15 cellular contexts compared by ENCODE assay signal in genomic region chr17:58002558-58002957, GRCh38. TPM values are rescaled to one million over a fixed set of nuclear protein-coding genes. Genes with fewer than 3 reads are reported as not detected.
DNase-seq lines count a peak whose midpoint lies in the region; ATAC-seq, FAIRE-seq and TF ChIP-seq lines count a peak whose summit lies in the region.
"Had no signal": no experiment of that assay in that cellular context is flagged by ENCODE, and none has a peak within 500 bp of the region (broad histone marks: within the 10 kb centered on the region; RNA-seq: fewer than 3 reads in every experiment).

No MANE protein-coding gene starts in this region.

- H3K27me3 ChIP-seq in DND-41 (ENCODE audit: insufficient read depth, low read length, poor library complexity): no peaks in the 10 kb centered on the region
- H3K27me3 ChIP-seq in SK-N-SH (ENCODE audit: insufficient read depth): no peaks in the 10 kb centered on the region
- H3K27me3 ChIP-seq in trophoblast cell (ENCODE audit: insufficient read depth, low read length): no peaks in the 10 kb centered on the region
- H3K27me3 ChIP-seq: SJCRH30 had no signal

- H3K4me2 ChIP-seq in A549 (peak overlapping the region; percentile 89), DND-41 (ENCODE audit: insufficient read depth, low read length) (peak overlapping the region; percentile 84), SK-N-SH (peak overlapping the region; percentile 97), trophoblast cell (ENCODE audit: low read length) (no peak overlapping the region)

- 0 out of 2 replicates have a peak overlapping the region, but pooled peaks have one; percentile 2 for H3K9ac ChIP-seq in DND-41 (ENCODE audit: low read depth, low read length)
- H3K9ac ChIP-seq in SK-N-SH: peak overlapping the region; percentile 1; the same call in 1 of the 2 replicates
- H3K9ac ChIP-seq in trophoblast cell (ENCODE audit: low read length): no peak overlapping the region

- no peak overlapping the region for H4K8ac ChIP-seq in trophoblast cell (ENCODE audit: low read depth, low read length)

- H3K23ac ChIP-seq in trophoblast cell (ENCODE audit: low read length): no peak overlapping the region

- H4K12ac ChIP-seq in trophoblast cell (ENCODE audit: low read depth, low read length): no peak overlapping the region

- no peak overlapping the region for H3K27ac Mint-ChIP-seq in endothelial cell (ENCODE audit: unreplicated experiment)

- no peak overlapping the region for H2BK120ac ChIP-seq in trophoblast cell (ENCODE audit: insufficient read depth, low read length, poor library complexity)

- peak overlapping the region in 1 of 2 experiments; percentile 6; a peak in 1 of 6 replicates for H3K27ac ChIP-seq in A549
- H3K27ac ChIP-seq in DND-41 (ENCODE audit: low read length): no peak overlapping the region
- H3K27ac ChIP-seq in SK-N-SH (ENCODE audit: low read depth in 2 of 2, low read length in 1 of 2): peak overlapping the region in 1 of 2 experiments; percentile 18; a peak in 1 of 4 replicates
- no peak overlapping the region for H3K27ac ChIP-seq in trophoblast cell (ENCODE audit: low read depth, low read length)
- H3K27ac ChIP-seq: C4-2B, SJCRH30 had no signal

- H2BK5ac ChIP-seq in trophoblast cell (ENCODE audit: low read depth, low read length, poor library complexity): no peak overlapping the region

- peaks cover 63% of the 10 kb centered on the region for H3F3A ChIP-seq in SK-N-SH (replicated peaks; ENCODE audit: insufficient read depth)

- H3K9me3 Mint-ChIP-seq in endothelial cell (ENCODE audit: unreplicated experiment): no peaks in the 10 kb centered on the region

- POLR2A ChIA-PET in A549 (lab: Yijun Ruan, JAX): interaction anchor here (0.7 to 1.8 kb wide), 2 partner anchors 55 to 153 kb away, joined by 3 to 8 read pairs; partner anchors contain the start of gene MRPS23
- POLR2A ChIA-PET in SK-N-SH (lab: Yijun Ruan, JAX): no interaction called here

- H3K27me3 Mint-ChIP-seq in endothelial cell (ENCODE audit: unreplicated experiment): peaks cover 8% of the 10 kb centered on the region

- peak overlapping the region; percentile 25 for H3K4me3 Mint-ChIP-seq in endothelial cell (ENCODE audit: unreplicated experiment)

- no peak for DNase-seq in A549 (ENCODE audit: low read depth in 1 of 2, low spot score in 1 of 2)
- no peak for DNase-seq in DND-41
- no peak for DNase-seq in SK-N-SH
- DNase-seq in endothelial cell (ENCODE audit: low spot score): no peak
- DNase-seq in trophoblast cell: no peak
- no peak for DNase-seq in SHP77 (lab: John Stamatoyannopoulos, UW)
- DNase-seq in NK-92 treated with Interleukin-12 subunit alpha and Interleukin-12 subunit beta, amount 100 ng/mL, for 24 hours (lab: John Stamatoyannopoulos, UW): no peak
- DNase-seq in NCI-H2227 treated with DMSO at 0.1 percent for 48 hours (lab: John Stamatoyannopoulos, UW): no peak
- DNase-seq: glutamatergic neuron, NCI-H1930, NCI-H774, right cardiac atrium, SJCRH30 had no signal

- peaks cover 18% of the 10 kb centered on the region for H3K4me1 Mint-ChIP-seq in endothelial cell (ENCODE audit: unreplicated experiment)

- H3K36me3 ChIP-seq in DND-41 (ENCODE audit: insufficient read depth, low read length) (peaks cover 82% of the 10 kb centered on the region), SK-N-SH (replicated peaks in 1 of 2; ENCODE audit: control insufficient read depth in 1 of 2, insufficient read depth in 2 of 2, low read length in 1 of 2) (peaks cover 79 to 82% of the 10 kb centered on the region in 2 experiments), trophoblast cell (ENCODE audit: control insufficient read depth in 1 of 2, insufficient read depth in 2 of 2, low read length in 2 of 2) (peaks cover 10 to 16% of the 10 kb centered on the region in 2 experiments)

- no peak for ATAC-seq in A549
- no peak for ATAC-seq in DND-41 (ENCODE audit: insufficient read depth, low read depth)
- ATAC-seq: right cardiac atrium had no signal

- H4K20me1 ChIP-seq in DND-41 (ENCODE audit: insufficient read depth, low read length) (peaks cover 74% of the 10 kb centered on the region), SK-N-SH (ENCODE audit: insufficient read depth) (peaks cover 65% of the 10 kb centered on the region)

- no peak overlapping the region for H3K4me3 ChIP-seq in A549
- H3K4me3 ChIP-seq in DND-41 (ENCODE audit: low read depth in 1 of 2, low read length in 2 of 2): peak overlapping the region in 1 of 2 experiments; percentile 2; a peak in 1 of 4 replicates
- no peak overlapping the region for H3K4me3 ChIP-seq in SK-N-SH (ENCODE audit: low read depth in 2 of 2, low read length in 1 of 2)
- H3K4me3 ChIP-seq in trophoblast cell (ENCODE audit: low read depth, low read length): no peak overlapping the region
- H3K4me3 ChIP-seq: SJCRH30 had no signal

- H2AK5ac ChIP-seq in trophoblast cell (ENCODE audit: low read length): no peak overlapping the region

- no peak for TF ChIP-seq RAD21 in A549 (conservative IDR thresholded peaks at IDR 0.05 in 1 of 2, IDR thresholded peaks at IDR 0.05 in 1 of 2)
- no peak for TF ChIP-seq RAD21 in SK-N-SH (IDR thresholded peaks at IDR 0.05; ENCODE audit: low read length)

- H3K79me1 ChIP-seq in trophoblast cell (ENCODE audit: low read length): peaks cover 11% of the 10 kb centered on the region

- peaks cover 32% of the 10 kb centered on the region for H3K36me3 Mint-ChIP-seq in endothelial cell (ENCODE audit: low read depth, unreplicated experiment)

- 92% methylated on average over 2 of the region's 2 CpGs for WGBS in A549 (ENCODE audit: missing lambda C conversion rate)
- 97% methylated on average over 2 of the region's 2 CpGs for WGBS in SK-N-SH (ENCODE audit: low lambda C conversion rate)
- no CpG with 5 or more reads among the region's 2 CpGs for WGBS in trophoblast cell (ENCODE audit: extremely low coverage, insufficient coverage, insufficient read length)

- H3K4ac ChIP-seq in trophoblast cell (ENCODE audit: low read depth, low read length): no peak overlapping the region

- H2AFZ ChIP-seq in DND-41 (ENCODE audit: low read depth, low read length) (no peak overlapping the region), SK-N-SH (ENCODE audit: low read depth) (no peak overlapping the region), trophoblast cell (ENCODE audit: insufficient read depth, low read length, poor library complexity) (no peak overlapping the region)

- no peaks in the 10 kb centered on the region for H3K9me2 ChIP-seq in SK-N-SH

- H4K91ac ChIP-seq in trophoblast cell (ENCODE audit: low read depth, low read length): no peak overlapping the region

- H3K9me3 ChIP-seq in A549 (no peaks in the 10 kb centered on the region), DND-41 (ENCODE audit: insufficient read depth, low read length, severe bottlenecking) (no peaks in the 10 kb centered on the region), SK-N-SH (no peaks in the 10 kb centered on the region), trophoblast cell (ENCODE audit: insufficient read depth, low read depth, low read length) (no peaks in the 10 kb centered on the region)
- H3K9me3 ChIP-seq: SJCRH30 had no signal

- TF ChIP-seq POLR2A in A549 (IDR thresholded peaks at IDR 0.05; ENCODE audit: low read length): no peak

- peaks cover 63% of the 10 kb centered on the region for H3K4me1 ChIP-seq in A549
- H3K4me1 ChIP-seq in DND-41 (ENCODE audit: insufficient read depth, low read length): peaks cover 46% of the 10 kb centered on the region
- peaks cover 28 to 31% of the 10 kb centered on the region in 2 experiments for H3K4me1 ChIP-seq in SK-N-SH (ENCODE audit: control insufficient read depth in 1 of 2, insufficient read depth in 2 of 2, low read depth in 1 of 2, low read length in 1 of 2)
- peaks cover 0 to 2% of the 10 kb centered on the region in 2 experiments for H3K4me1 ChIP-seq in trophoblast cell (ENCODE audit: control insufficient read depth in 1 of 2, insufficient read depth in 2 of 2, low read length in 2 of 2)

- H3K14ac ChIP-seq in trophoblast cell (ENCODE audit: low read length): no peak overlapping the region

- no peak for FAIRE-seq in A549 (lab: Jason Lieb, UNC)
- FAIRE-seq: endometrium had no signal

- no peak overlapping the region for H3K18ac ChIP-seq in trophoblast cell (ENCODE audit: low read length)

- no peak overlapping the region for H2BK12ac ChIP-seq in trophoblast cell (ENCODE audit: low read length)

- TF ChIP-seq CTCF in A549 (IDR thresholded peaks at IDR 0.05) (no peak), DND-41 (IDR thresholded peaks at IDR 0.05; ENCODE audit: borderline replicate concordance, extremely low read depth, low read length, poor library complexity, severe bottlenecking) (no peak), SK-N-SH (IDR thresholded peaks at IDR 0.05) (no peak), endothelial cell (IDR thresholded peaks at IDR 0.05; ENCODE audit: unreplicated experiment) (no peak)

- H3K79me2 ChIP-seq in DND-41 (ENCODE audit: insufficient read depth, low read length): peaks cover 55% of the 10 kb centered on the region
- H3K79me2 ChIP-seq in SK-N-SH (ENCODE audit: insufficient read depth): peaks cover 80% of the 10 kb centered on the region
- peaks cover 12% of the 10 kb centered on the region for H3K79me2 ChIP-seq in trophoblast cell (ENCODE audit: control insufficient read depth, insufficient read depth, low read length, poor library complexity)

- TF ChIP-seq EP300 in A549 (IDR thresholded peaks at IDR 0.05) (no peak), SK-N-SH (IDR thresholded peaks at IDR 0.05; ENCODE audit: borderline replicate concordance in 1 of 2, low read depth in 1 of 2, low read length in 1 of 2) (no peak)

- CTCF ChIA-PET in A549 (lab: Yijun Ruan, JAX) (interaction anchor here (0.5 to 26.3 kb wide), 7 partner anchors 8 to 433 kb away, joined by 3 to 1377 read pairs (median 12); partner anchors contain the start of genes CUEDC1 and MRPS23), SK-N-SH (lab: Yijun Ruan, JAX) (interaction anchor here (0.6 to 20.5 kb wide), 12 partner anchors 12 to 740 kb away, joined by 3 to 1002 read pairs (median 4); partner anchors contain the start of genes CUEDC1, DYNLL2, MRPS23 and VEZF1)

RNA-seq across cellular contexts. Expression of gene SRSF1, which starts 4.5 kb away (rescaled TPM):
- polyA plus RNA-seq in A549 (2011; rRNA removed) (332 and 490 TPM in 2 replicates), A549 (2017; fragmentation: RNase III; extraction: RNeasy Plus Mini Kit Qiagen cat#74134 plus additional on column Dnase treatment) (364 to 399 TPM (median 368 TPM) in 3 replicates), SK-N-SH (2012; rRNA removed) (248 and 291 TPM in 2 replicates)
- polyA plus RNA-seq in A549 (2012; cell fraction: cytosol; rRNA removed): 272 and 316 TPM in 2 replicates
- polyA plus RNA-seq in A549 (2012; cell fraction: nucleus; rRNA removed): 597 and 706 TPM in 2 replicates
- polyA minus RNA-seq in A549 (2011; rRNA and poly(A)+ RNA removed): 330 and 342 TPM in 2 replicates
- 162 and 163 TPM in 2 replicates for polyA plus RNA-seq in SK-N-SH (2012; cell fraction: cytosol; rRNA removed)
- 1,134 and 1,547 TPM in 2 replicates for polyA plus RNA-seq in SK-N-SH (2012; cell fraction: nucleus; rRNA removed)
- total RNA-seq in endothelial cell (ENCODE audit: unreplicated experiment): 201 TPM
- polyA plus RNA-seq in trophoblast cell (2013): 176 and 177 TPM in 2 replicates

RNA-seq across cellular contexts. Expression of gene VEZF1, which starts 14.5 kb away (rescaled TPM):
- polyA plus RNA-seq in A549 (2011; rRNA removed): 57.7 and 63.8 TPM in 2 replicates
- polyA plus RNA-seq in A549 (2012; cell fraction: cytosol; rRNA removed): 19.9 and 25.2 TPM in 2 replicates
- 12.5 and 13.7 TPM in 2 replicates for polyA plus RNA-seq in A549 (2012; cell fraction: nucleus; rRNA removed)
- polyA plus RNA-seq in A549 (2017; fragmentation: RNase III; extraction: RNeasy Plus Mini Kit Qiagen cat#74134 plus additional on column Dnase treatment): 48.1 to 55.5 TPM (median 50.3 TPM) in 3 replicates
- 83.1 and 90.7 TPM in 2 replicates for polyA minus RNA-seq in A549 (2011; rRNA and poly(A)+ RNA removed)
- 35.1 and 43.0 TPM in 2 replicates for polyA plus RNA-seq in SK-N-SH (2012; rRNA removed)
- 42.9 and 43.3 TPM in 2 replicates for polyA plus RNA-seq in SK-N-SH (2012; cell fraction: cytosol; rRNA removed)
- polyA plus RNA-seq in SK-N-SH (2012; cell fraction: nucleus; rRNA removed): 27.8 and 49.4 TPM in 2 replicates
- 43.7 TPM for total RNA-seq in endothelial cell (ENCODE audit: unreplicated experiment)
- polyA plus RNA-seq in trophoblast cell (2013): 36.2 and 37.1 TPM in 2 replicates

RNA-seq across cellular contexts. Expression of gene CUEDC1, which starts 47.3 kb away (rescaled TPM):
- polyA plus RNA-seq in A549 (2011; rRNA removed): 44.3 and 54.8 TPM in 2 replicates
- 47.9 and 48.0 TPM in 2 replicates for polyA plus RNA-seq in A549 (2012; cell fraction: cytosol; rRNA removed)
- 222 and 260 TPM in 2 replicates for polyA plus RNA-seq in A549 (2012; cell fraction: nucleus; rRNA removed)
- polyA plus RNA-seq in A549 (2017; fragmentation: RNase III; extraction: RNeasy Plus Mini Kit Qiagen cat#74134 plus additional on column Dnase treatment): 70.7 to 103 TPM (median 90.6 TPM) in 3 replicates
- 20.1 and 41.6 TPM in 2 replicates for polyA minus RNA-seq in A549 (2011; rRNA and poly(A)+ RNA removed)
- polyA plus RNA-seq in SK-N-SH (2012; rRNA removed): 50.3 and 58.9 TPM in 2 replicates
- 25.4 and 31.6 TPM in 2 replicates for polyA plus RNA-seq in SK-N-SH (2012; cell fraction: cytosol; rRNA removed)
- polyA plus RNA-seq in SK-N-SH (2012; cell fraction: nucleus; rRNA removed): 207 and 306 TPM in 2 replicates
- 13.3 TPM for total RNA-seq in endothelial cell (ENCODE audit: unreplicated experiment)
- polyA plus RNA-seq in trophoblast cell (2013): 12.4 and 13.0 TPM in 2 replicates
